ENCODE assay signal across 18 cellular contexts in genomic region chr7:88215295-88215694, GRCh38. TPM values are rescaled to one million over a fixed set of nuclear protein-coding genes. Genes with fewer than 3 reads are reported as not detected.
DNase-seq lines count a peak whose midpoint lies in the region; ATAC-seq, FAIRE-seq and TF ChIP-seq lines count a peak whose summit lies in the region.
"Had no signal": no experiment of that assay in that cellular context is flagged by ENCODE, and none has a peak within 500 bp of the region (broad histone marks: within the 10 kb centered on the region; RNA-seq: fewer than 3 reads in every experiment).

No MANE protein-coding gene starts in this region.

- H3K9me1 ChIP-seq in K562 (ENCODE audit: control insufficient read depth, insufficient read depth, low read length), result no peaks in the 10 kb centered on the region

- no peak for DNase-seq in activated T-cell treated with anti-CD3 and anti-CD28 coated beads, Interleukin-2, amount 50 U/mL, for 72 hours
- DNase-seq in activated T-cell treated with anti-CD3 and anti-CD28 coated beads for 4 hours (no peak), K562 (ENCODE audit: extremely low read depth in 1 of 4, low spot score in 3 of 4) (no peak), MV-4-11 (lab: John Stamatoyannopoulos, UW) (no peak), AML-193 (lab: John Stamatoyannopoulos, UW) (no peak)
- DNase-seq: 8988T; ACHN; Caco-2; CD8-positive, alpha-beta memory T cell; DND-41; GF-D8; H7; KG1 had no signal

- H3K79me2 ChIP-seq in K562 (ENCODE audit: control insufficient read depth, insufficient read depth, low read length), result peaks cover 28% of the 10 kb centered on the region

- peak overlapping the region; percentile 33 for H3K27ac Mint-ChIP-seq in activated T-cell treated with anti-CD3 and anti-CD28 coated beads, Interleukin-2, amount 50 U/mL, for 72 hours
- H3K27ac Mint-ChIP-seq: B cell had no signal

- BruUV-seq in K562 (replicated peaks; lab: Mats Ljungman, UMichigan), result no TSS peak

- no peaks in the 10 kb centered on the region for H3K9me3 Mint-ChIP-seq in activated T-cell treated with anti-CD3 and anti-CD28 coated beads, Interleukin-2, amount 50 U/mL, for 72 hours
- H3K9me3 Mint-ChIP-seq: CD8-positive, alpha-beta memory T cell had no signal

- H3K9me3 ChIP-seq in HUES48 (ENCODE audit: control insufficient read depth, insufficient read depth, low read length) (no peaks in the 10 kb centered on the region), K562 (replicated peaks; ENCODE audit: control insufficient read depth, insufficient read depth, low read depth, low read length) (no peaks in the 10 kb centered on the region)
- H3K9me3 ChIP-seq: Caco-2 had no signal

- no peak for TF ChIP-seq POLR2A in K562 (conservative IDR thresholded peaks at IDR 0.05)

- H3K4me3 ChIP-seq in HUES48 (ENCODE audit: low read depth, low read length) (peak overlapping the region; percentile 7; the same call in 1 of the 2 replicates), K562 (no peak overlapping the region)

- no peak overlapping the region for H2AFZ ChIP-seq in K562 (ENCODE audit: low read depth, low read length)

- H3K4me1 Mint-ChIP-seq in activated T-cell treated with anti-CD3 and anti-CD28 coated beads, Interleukin-2, amount 50 U/mL, for 72 hours (ENCODE audit: low read depth), result peaks cover 23% of the 10 kb centered on the region

- H3K27me3 ChIP-seq in HUES48 (ENCODE audit: control insufficient read depth, insufficient read depth, low read length), result no peaks in the 10 kb centered on the region
- no peaks in the 10 kb centered on the region for H3K27me3 ChIP-seq in K562 (ENCODE audit: control insufficient read depth in 2 of 2, insufficient read depth in 2 of 2, low read length in 2 of 2)

- H4K20me1 ChIP-seq in K562 (replicated peaks; ENCODE audit: control insufficient read depth, insufficient read depth, low read length), result no peaks in the 10 kb centered on the region

- POLR2A ChIA-PET in K562 (lab: Yijun Ruan, JAX), result interaction anchor here (0.6 kb wide), 1 partner anchor 346 kb away, joined by 3 read pairs; no protein-coding TSS in a partner anchor

- 53% methylated on average over 2 of the region's 2 CpGs for WGBS in K562 (ENCODE audit: insufficient coverage, low coverage, missing lambda C conversion rate)

- H3K36me3 ChIP-seq in HUES48 (ENCODE audit: control insufficient read depth, insufficient read depth, low read length) (peaks cover 61% of the 10 kb centered on the region), K562 (ENCODE audit: control insufficient read depth, insufficient read depth, low read length) (peaks cover 55% of the 10 kb centered on the region)

- no peaks in the 10 kb centered on the region for H3K27me3 Mint-ChIP-seq in activated T-cell treated with anti-CD3 and anti-CD28 coated beads, Interleukin-2, amount 50 U/mL, for 72 hours (ENCODE audit: low read depth)
- H3K27me3 Mint-ChIP-seq: B cell; CD8-positive, alpha-beta memory T cell had no signal

- peaks cover 36% of the 10 kb centered on the region for H3K4me1 ChIP-seq in HUES48 (ENCODE audit: control insufficient read depth, insufficient read depth, low read length)
- peaks cover 0 to 12% of the 10 kb centered on the region in 2 experiments; a peak in 3 of 5 replicates for H3K4me1 ChIP-seq in K562 (replicated peaks in 1 of 2; ENCODE audit: control insufficient read depth in 2 of 2, insufficient read depth in 2 of 2, low read length in 2 of 2)

- no peak for ATAC-seq in activated T-cell treated with anti-CD3 and anti-CD28 coated beads, Interleukin-2, amount 50 U/mL, for 72 hours (replicated peaks in 1 of 2)
- ATAC-seq in K562 (no peak), HG02840 (IDR thresholded peaks at IDR 0.05; ENCODE audit: low FRiP score, unreplicated experiment) (no peak)

- no peak overlapping the region for H3K4me2 ChIP-seq in K562 (ENCODE audit: insufficient read depth, low read length)

- peak overlapping the region; percentile 31 for H3K27ac ChIP-seq in HUES48 (ENCODE audit: low read depth, low read length)
- no peak overlapping the region for H3K27ac ChIP-seq in K562 (ENCODE audit: extremely low read depth, low read depth, low read length)
- H3K27ac ChIP-seq: C4-2B had no signal

- FAIRE-seq in K562 (lab: Jason Lieb, UNC), result no peak
- FAIRE-seq: GM19239 had no signal

- CTCF ChIA-PET in K562 (lab: Yijun Ruan, JAX; ENCODE audit: low intra/inter-chr PET ratio), result no interaction called here

- H3K9ac ChIP-seq in HUES48 (ENCODE audit: low read depth, low read length) (no peak overlapping the region), K562 (ENCODE audit: insufficient read depth in 1 of 2, low read depth in 2 of 2, low read length in 2 of 2) (no peak overlapping the region)

- TF ChIP-seq EP300 in K562 (IDR thresholded peaks at IDR 0.05; ENCODE audit: low read length), result no peak

- peaks cover 12 to 18% of the 10 kb centered on the region in 2 donors for H3K36me3 Mint-ChIP-seq in activated T-cell treated with anti-CD3 and anti-CD28 coated beads, Interleukin-2, amount 50 U/mL, for 72 hours (ENCODE audit: insufficient read depth in 2 of 2)

- TF ChIP-seq RAD21 in K562 (CRISPR knock-in tag; conservative IDR thresholded peaks at IDR 0.05 in 1 of 2, IDR thresholded peaks at IDR 0.05 in 1 of 2), result no peak

- H3K4me3 Mint-ChIP-seq in activated T-cell treated with anti-CD3 and anti-CD28 coated beads, Interleukin-2, amount 50 U/mL, for 72 hours, result no peak overlapping the region
- H3K4me3 Mint-ChIP-seq: B cell had no signal

- in situ Hi-C loops in K562 (cut with MboI), result no loop called here

- no peak for TF ChIP-seq CTCF in K562 (IDR thresholded peaks at IDR 0.05 in 2 of 3, conservative IDR thresholded peaks at IDR 0.05 in 1 of 3; ENCODE audit: insufficient read depth in 2 of 3, low read depth in 1 of 3, low read length in 3 of 3)

- intact Hi-C loops in K562 (cut with micrococcal nuclease), result loop anchor here (5.0 to 10.0 kb wide), 2 partner anchors 340 to 467 kb away; partner anchors contain the start of genes DBF4 and SLC25A40

TF ChIP-seq in K562, 482 proteins besides CTCF, POLR2A, EP300 and RAD21:
- TF ChIP-seq ZNF76 (CRISPR knock-in tag; IDR thresholded peaks at IDR 0.05; ENCODE audit: borderline replicate concordance) (no peak), CEBPG (CRISPR knock-in tag; IDR thresholded peaks at IDR 0.05) (no peak), CEBPG (tag; conservative IDR thresholded peaks at IDR 0.05 in 1 of 2, IDR thresholded peaks at IDR 0.05 in 1 of 2) (peak in 1 of 2 experiments; percentile 77; a peak in 2 of 4 replicates), RBM34 (IDR thresholded peaks at IDR 0.05; ENCODE audit: borderline replicate concordance, insufficient read depth, low read length) (no peak), CEBPB (tag; IDR thresholded peaks at IDR 0.05) (peak; percentile 85), SPI1 (IDR thresholded peaks at IDR 0.05; ENCODE audit: borderline replicate concordance, low read depth, low read length) (no peak), ZNF384 (IDR thresholded peaks at IDR 0.05; ENCODE audit: low read depth, low read length) (no peak)

RNA-seq across cellular contexts. Expression of gene SRI, which starts 4.5 kb away (rescaled TPM):
- 100 to 1,000 TPM; 105 to 132 TPM for total RNA-seq in activated T-cell treated with anti-CD3 and anti-CD28 coated beads, Interleukin-2, amount 50 U/mL, for 72 hours
- 20.6 and 48.3 TPM in 2 replicates for total RNA-seq in K562 (2011; cell fraction: chromatin; rRNA removed; ENCODE audit: low replicate concordance)
- 20.0 and 20.3 TPM in 2 replicates for total RNA-seq in K562 (2011; cell fraction: nucleolus; rRNA removed)
- total RNA-seq in K562 (2011; cell fraction: nucleoplasm; rRNA removed), result 30.4 and 46.4 TPM in 2 replicates
- 45.8 and 56.4 TPM in 2 replicates for total RNA-seq in K562 (2014; rRNA removed)
- total RNA-seq in K562 (2014; rRNA removed; fragmentation: Illumina TruSeq; extraction: Trizol), result 144 and 160 TPM in 2 replicates
- total RNA-seq in K562 (2015; rRNA removed; fragmentation: Illumina TruSeq; extraction: Trizol), result 119 and 120 TPM in 2 replicates
- total RNA-seq in K562 (2021), result 119 and 122 TPM in 2 replicates
- 98.7 and 158 TPM in 2 replicates for polyA plus RNA-seq in K562 (2011; rRNA removed)
- 43.4 and 74.5 TPM in 2 replicates for polyA plus RNA-seq in K562 (2011; cell fraction: cytosol; rRNA removed)
- polyA plus RNA-seq in K562 (2011; cell fraction: nucleus; rRNA removed), result 48.0 and 68.7 TPM in 2 replicates
- 150 and 151 TPM in 2 replicates for polyA plus RNA-seq in K562 (2012)
- polyA plus RNA-seq in K562 (2014; fragmentation: Illumina TruSeq; extraction: Trizol), result 135 and 156 TPM in 2 replicates
- 100 to 1,000 TPM in 1 of 2 experiments, 10 to 100 TPM in 1; 68.3 to 111 TPM for polyA plus RNA-seq in K562 (2014; fragmentation: Nextera tagmentation; extraction: Ambion mirVana)
- 110 and 113 TPM in 2 replicates for polyA plus RNA-seq in K562 (2014; rRNA removed)
- polyA minus RNA-seq in K562 (2011; rRNA and poly(A)+ RNA removed), result 65.9 and 73.3 TPM in 2 replicates
- 30.9 and 43.7 TPM in 2 replicates for polyA minus RNA-seq in K562 (2011; cell fraction: cytosol; rRNA and poly(A)+ RNA removed)
- 16.8 and 29.3 TPM in 2 replicates for polyA minus RNA-seq in K562 (2011; cell fraction: nucleus; rRNA and poly(A)+ RNA removed)
